Comparison of ENCODE assay signal across 7 cellular contexts in the genomic region with DNA sequence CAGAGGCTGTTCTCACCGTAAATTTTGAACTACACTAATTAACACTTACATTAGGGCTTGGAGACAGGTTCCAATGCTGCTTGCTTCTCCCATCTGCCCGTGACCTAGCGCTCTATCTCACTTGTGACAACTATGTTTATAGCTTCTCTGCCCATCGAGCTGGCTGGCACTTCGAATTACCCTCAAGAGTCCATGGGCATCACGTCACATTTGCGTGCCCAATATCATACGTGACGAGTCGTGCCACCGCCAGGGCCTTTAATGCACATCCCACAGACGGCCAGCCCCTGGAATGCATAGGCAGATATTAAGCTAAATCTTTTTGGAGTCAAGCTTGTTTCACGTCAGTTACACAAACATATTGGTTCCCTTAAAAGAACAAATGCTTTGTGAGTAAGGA.
"Had no signal": no experiment of that assay in that cellular context is flagged by ENCODE, and none has a peak within 500 bp of the region (broad histone marks: within the 10 kb centered on the region; RNA-seq: fewer than 3 reads in every experiment).

No MANE protein-coding gene starts in this region.

- FAIRE-seq: GM12878, GM12891, GM12892, GM18507, GM19239 had no signal

- DNase-seq: GDM1, GF-D8 had no signal

- H3K4me3 ChIP-seq: GM12878 had no signal

- ATAC-seq: GM12878 had no signal
